Comparison of ENCODE assay signal across 10 cellular contexts in the genomic region with DNA sequence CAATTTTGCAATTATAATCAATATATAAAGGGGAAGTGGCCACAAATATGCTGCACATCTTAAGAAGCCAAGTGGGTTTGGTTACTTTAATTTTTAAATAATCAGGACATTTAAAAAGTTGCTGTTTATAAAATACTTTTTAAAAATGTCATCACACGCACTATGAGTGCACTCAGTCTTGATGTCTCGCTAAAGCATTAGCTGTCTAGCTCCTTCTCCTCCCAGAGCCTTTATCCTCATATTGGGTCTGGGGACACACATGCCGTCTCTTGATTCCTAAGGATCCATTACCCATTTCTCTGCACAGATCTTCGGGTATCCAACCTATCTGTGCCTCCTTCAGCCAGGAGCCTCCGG. TPM values are rescaled to one million over a fixed set of nuclear protein-coding genes. Genes with fewer than 3 reads are reported as not detected.
DNase-seq lines count a peak whose midpoint lies in the region; ATAC-seq and TF ChIP-seq lines count a peak whose summit lies in the region.
"Had no signal": no experiment of that assay in that cellular context is flagged by ENCODE, and none has a peak within 500 bp of the region (broad histone marks: within the 10 kb centered on the region; RNA-seq: fewer than 3 reads in every experiment).

No MANE protein-coding gene starts in this region.

- H3K9me3 Mint-ChIP-seq in activated naive CD8-positive, alpha-beta T cell (ENCODE audit: low read depth) = peaks cover 5% of the 10 kb centered on the region
- H3K9me3 Mint-ChIP-seq in activated naive CD8-positive, alpha-beta T cell treated with anti-CD3 and anti-CD28 coated beads, Interleukin-2, amount 50 U/mL, for 24 hours = no peaks in the 10 kb centered on the region
- no peaks in the 10 kb centered on the region for H3K9me3 Mint-ChIP-seq in endothelial cell (ENCODE audit: unreplicated experiment)
- H3K9me3 Mint-ChIP-seq: activated naive CD4-positive, alpha-beta T cell treated with anti-CD3 and anti-CD28 coated beads, Interleukin-2, amount 10 ng/mL, durations not matched to agents 7 days and 5 days; CD4-positive, alpha-beta T cell had no signal

- no peak for DNase-seq in activated naive CD8-positive, alpha-beta T cell treated with anti-CD3 and anti-CD28 coated beads, Interleukin-2, amount 50 U/mL, for 24 hours
- no peak for DNase-seq in endothelial cell (ENCODE audit: low spot score)
- no peak for DNase-seq in aorta
- DNase-seq in superior temporal gyrus (ENCODE audit: extremely low spot score) = no peak
- no peak for DNase-seq in H4 (ENCODE audit: low spot score)
- DNase-seq: activated naive CD4-positive, alpha-beta T cell treated with anti-CD3 and anti-CD28 coated beads, Interleukin-2, amount 10 ng/mL, durations not matched to agents 7 days and 5 days; CD4-positive, alpha-beta T cell had no signal

- H3K9me3 ChIP-seq in muscle layer of colon (ENCODE audit: low read length) (no peaks in the 10 kb centered on the region), aorta (ENCODE audit: control insufficient read depth, low read length) (no peaks in the 10 kb centered on the region)

- H3K36me3 ChIP-seq in muscle layer of colon (ENCODE audit: insufficient read depth, low read length) = no peaks in the 10 kb centered on the region
- H3K36me3 ChIP-seq in aorta (ENCODE audit: control insufficient read depth in 1 of 2, insufficient read depth in 2 of 2, low read length in 1 of 2) = no peaks in the 10 kb centered on the region

- H3K27ac Mint-ChIP-seq in activated naive CD8-positive, alpha-beta T cell = no peak overlapping the region
- no peak overlapping the region for H3K27ac Mint-ChIP-seq in activated naive CD8-positive, alpha-beta T cell treated with anti-CD3 and anti-CD28 coated beads, Interleukin-2, amount 50 U/mL, for 24 hours
- no peak overlapping the region for H3K27ac Mint-ChIP-seq in endothelial cell (ENCODE audit: unreplicated experiment)
- H3K27ac Mint-ChIP-seq: activated naive CD4-positive, alpha-beta T cell treated with anti-CD3 and anti-CD28 coated beads, Interleukin-2, amount 10 ng/mL, durations not matched to agents 7 days and 5 days; CD4-positive, alpha-beta T cell had no signal

- H3K27me3 ChIP-seq in muscle layer of colon (ENCODE audit: control insufficient read depth in 1 of 2, insufficient read depth in 2 of 2, low read length in 2 of 2) (no peaks in the 10 kb centered on the region), aorta (ENCODE audit: control insufficient read depth in 1 of 2, insufficient read depth in 2 of 2, low read length in 1 of 2) (no peaks in the 10 kb centered on the region)

- H3K4me1 ChIP-seq in muscle layer of colon (ENCODE audit: insufficient read depth, low read length) (peaks cover 11% of the 10 kb centered on the region), aorta (ENCODE audit: control insufficient read depth in 1 of 2, insufficient read depth in 2 of 2, low read length in 2 of 2) (peaks cover 0 to 2% of the 10 kb centered on the region in 2 donors)

- intact Hi-C loops in aorta (cut with DNase I) = loop anchor here (5.0 to 10.0 kb wide), 4 partner anchors 44 to 108 kb away; a partner anchor contains a TSS

- WGBS in aorta, 2 donors = 1 to 3% methylated on average over 5 of the region's 5 CpGs

- peaks cover 8% of the 10 kb centered on the region for H3K4me1 Mint-ChIP-seq in activated naive CD8-positive, alpha-beta T cell (ENCODE audit: low read depth)
- peaks cover 2% of the 10 kb centered on the region for H3K4me1 Mint-ChIP-seq in activated naive CD8-positive, alpha-beta T cell treated with anti-CD3 and anti-CD28 coated beads, Interleukin-2, amount 50 U/mL, for 24 hours
- H3K4me1 Mint-ChIP-seq in endothelial cell (ENCODE audit: unreplicated experiment) = no peaks in the 10 kb centered on the region

- H3K27ac ChIP-seq in muscle layer of colon (ENCODE audit: low read depth, low read length) = peak overlapping the region; percentile 79
- H3K27ac ChIP-seq in aorta (ENCODE audit: low read depth in 1 of 2, low read length in 2 of 2) = peak overlapping the region in 1 of 2 donors; percentile 44

- no peak for TF ChIP-seq CTCF in endothelial cell (IDR thresholded peaks at IDR 0.05; ENCODE audit: unreplicated experiment)

- H3K27me3 Mint-ChIP-seq in activated naive CD8-positive, alpha-beta T cell = peaks cover 51% of the 10 kb centered on the region
- peaks cover 50% of the 10 kb centered on the region for H3K27me3 Mint-ChIP-seq in activated naive CD8-positive, alpha-beta T cell treated with anti-CD3 and anti-CD28 coated beads, Interleukin-2, amount 50 U/mL, for 24 hours
- H3K27me3 Mint-ChIP-seq in endothelial cell (ENCODE audit: unreplicated experiment) = peaks cover 4% of the 10 kb centered on the region

- peak overlapping the region in 1 of 2 donors; percentile 80 for H3K4me3 ChIP-seq in muscle layer of colon (ENCODE audit: low read depth in 1 of 2, low read length in 2 of 2)
- peak overlapping the region; percentile 96 to 97 for H3K4me3 ChIP-seq in aorta (ENCODE audit: low read length in 2 of 2)

- H3K36me3 Mint-ChIP-seq in activated naive CD8-positive, alpha-beta T cell = no peaks in the 10 kb centered on the region
- no peaks in the 10 kb centered on the region for H3K36me3 Mint-ChIP-seq in activated naive CD8-positive, alpha-beta T cell treated with anti-CD3 and anti-CD28 coated beads, Interleukin-2, amount 50 U/mL, for 24 hours (ENCODE audit: low read depth)
- H3K36me3 Mint-ChIP-seq in endothelial cell (ENCODE audit: low read depth, unreplicated experiment) = no peaks in the 10 kb centered on the region
- H3K36me3 Mint-ChIP-seq: activated naive CD4-positive, alpha-beta T cell treated with anti-CD3 and anti-CD28 coated beads, Interleukin-2, amount 10 ng/mL, durations not matched to agents 7 days and 5 days had no signal

- no peak for ATAC-seq in activated naive CD8-positive, alpha-beta T cell treated with anti-CD3 and anti-CD28 coated beads, Interleukin-2, amount 50 U/mL, for 24 hours
- ATAC-seq in aorta (ENCODE audit: low FRiP score) (no peak), GM18868 (IDR thresholded peaks at IDR 0.05; ENCODE audit: unreplicated experiment) (no peak)

- peak overlapping the region; percentile 60 for H3K4me3 Mint-ChIP-seq in activated naive CD8-positive, alpha-beta T cell
- no peak overlapping the region for H3K4me3 Mint-ChIP-seq in activated naive CD8-positive, alpha-beta T cell treated with anti-CD3 and anti-CD28 coated beads, Interleukin-2, amount 50 U/mL, for 24 hours
- H3K4me3 Mint-ChIP-seq in endothelial cell (ENCODE audit: unreplicated experiment) = peak overlapping the region; percentile 90
- H3K4me3 Mint-ChIP-seq: activated naive CD4-positive, alpha-beta T cell treated with anti-CD3 and anti-CD28 coated beads, Interleukin-2, amount 10 ng/mL, durations not matched to agents 7 days and 5 days; CD4-positive, alpha-beta T cell had no signal

- peak overlapping the region; percentile 34 for H3K9ac ChIP-seq in muscle layer of colon (ENCODE audit: low read length)

RNA-seq across cellular contexts. Expression of a gene that starts 0.4 kb away (rescaled TPM):
- total RNA-seq in endothelial cell (ENCODE audit: unreplicated experiment) (4.4 TPM), aorta (10 to 100 TPM; 21.2 to 28.4 TPM)
- polyA plus RNA-seq in aorta = 10 to 100 TPM; 22.7 to 25.4 TPM
- total RNA-seq in H4 (2014; rRNA removed; shearing (Covaris generic)) = 8.9 and 10.9 TPM in 2 replicates
- total RNA-seq: CD4-positive, alpha-beta T cell had no signal
